Comparison of ENCODE assay signal across 1 cellular context in the genomic region with DNA sequence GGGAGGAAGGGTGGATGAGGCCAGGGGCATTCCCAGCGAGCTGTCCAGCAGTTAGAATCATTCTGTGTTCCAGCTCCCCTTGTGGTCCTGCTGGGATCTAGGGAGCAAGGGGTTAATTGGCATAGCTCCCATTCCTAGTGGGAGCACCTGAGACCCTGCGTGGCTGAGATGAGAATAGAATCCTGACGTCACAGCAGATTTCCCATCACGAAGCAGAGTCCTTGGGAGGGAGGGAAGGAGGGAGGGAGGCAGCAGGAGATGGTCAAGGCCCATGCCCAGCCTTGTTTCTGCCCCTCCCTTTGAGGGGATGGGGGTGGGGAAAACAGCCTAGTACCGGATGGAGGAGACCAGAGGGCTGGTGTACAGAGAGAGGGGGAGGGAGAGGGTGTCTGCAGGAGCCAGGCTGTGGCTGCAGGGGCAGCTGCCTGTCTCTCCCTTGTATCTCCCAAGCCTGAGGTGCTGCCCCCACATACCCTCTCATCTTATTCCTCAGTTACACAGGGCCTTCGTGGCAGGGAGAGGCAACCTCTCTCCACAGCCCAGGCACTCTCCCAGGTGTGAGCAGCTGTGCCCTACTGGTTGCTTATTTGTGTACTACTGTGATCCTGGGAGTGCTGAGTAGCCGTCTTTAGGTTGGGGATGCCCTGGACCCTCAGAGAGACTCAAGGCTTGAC.
TF ChIP-seq lines count a peak whose summit lies in the region.

No MANE protein-coding gene starts in this region.

TF ChIP-seq in HepG2, 621 proteins besides CTCF, POLR2A, EP300 and RAD21 (continued from another document and continues in another):
- TF ChIP-seq, protein P1, sequence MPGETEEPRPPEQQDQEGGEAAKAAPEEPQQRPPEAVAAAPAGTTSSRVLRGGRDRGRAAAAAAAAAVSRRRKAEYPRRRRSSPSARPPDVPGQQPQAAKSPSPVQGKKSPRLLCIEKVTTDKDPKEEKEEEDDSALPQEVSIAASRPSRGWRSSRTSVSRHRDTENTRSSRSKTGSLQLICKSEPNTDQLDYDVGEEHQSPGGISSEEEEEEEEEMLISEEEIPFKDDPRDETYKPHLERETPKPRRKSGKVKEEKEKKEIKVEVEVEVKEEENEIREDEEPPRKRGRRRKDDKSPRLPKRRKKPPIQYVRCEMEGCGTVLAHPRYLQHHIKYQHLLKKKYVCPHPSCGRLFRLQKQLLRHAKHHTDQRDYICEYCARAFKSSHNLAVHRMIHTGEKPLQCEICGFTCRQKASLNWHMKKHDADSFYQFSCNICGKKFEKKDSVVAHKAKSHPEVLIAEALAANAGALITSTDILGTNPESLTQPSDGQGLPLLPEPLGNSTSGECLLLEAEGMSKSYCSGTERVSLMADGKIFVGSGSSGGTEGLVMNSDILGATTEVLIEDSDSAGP (CRISPR knock-in tag; IDR thresholded peaks at IDR 0.05; ENCODE audit: borderline replicate concordance): peak; percentile 39; the same call in 1 of the 2 replicates
- TF ChIP-seq FOXC1 (CRISPR knock-in tag; IDR thresholded peaks at IDR 0.05; ENCODE audit: borderline replicate concordance): no peak
- TF ChIP-seq FOXO1 (CRISPR knock-in tag; IDR thresholded peaks at IDR 0.05): peak; percentile 31; the same call in 1 of the 2 replicates
- peak; percentile 28; the same call in 1 of the 2 replicates for TF ChIP-seq ZNF263 (CRISPR knock-in tag; IDR thresholded peaks at IDR 0.05)
- peak; percentile 55; the same call in 1 of the 2 replicates for TF ChIP-seq ZNF441 (CRISPR knock-in tag; IDR thresholded peaks at IDR 0.05; ENCODE audit: borderline replicate concordance)
- peak; percentile 43; the same call in 1 of the 2 replicates for TF ChIP-seq SOX5 (CRISPR knock-in tag; IDR thresholded peaks at IDR 0.05; ENCODE audit: borderline replicate concordance)
- no peak for TF ChIP-seq ZNF589 (CRISPR knock-in tag; conservative IDR thresholded peaks at IDR 0.05)
- peak; percentile 36; the same call in 1 of the 2 replicates for TF ChIP-seq ZFY (CRISPR knock-in tag; IDR thresholded peaks at IDR 0.05)
- TF ChIP-seq ZNF331 (CRISPR knock-in tag; IDR thresholded peaks at IDR 0.05): peak; percentile 61; the same call in 1 of the 2 replicates
- TF ChIP-seq KLF12 (CRISPR knock-in tag; IDR thresholded peaks at IDR 0.05; ENCODE audit: borderline replicate concordance): no peak
- TF ChIP-seq, protein P2, sequence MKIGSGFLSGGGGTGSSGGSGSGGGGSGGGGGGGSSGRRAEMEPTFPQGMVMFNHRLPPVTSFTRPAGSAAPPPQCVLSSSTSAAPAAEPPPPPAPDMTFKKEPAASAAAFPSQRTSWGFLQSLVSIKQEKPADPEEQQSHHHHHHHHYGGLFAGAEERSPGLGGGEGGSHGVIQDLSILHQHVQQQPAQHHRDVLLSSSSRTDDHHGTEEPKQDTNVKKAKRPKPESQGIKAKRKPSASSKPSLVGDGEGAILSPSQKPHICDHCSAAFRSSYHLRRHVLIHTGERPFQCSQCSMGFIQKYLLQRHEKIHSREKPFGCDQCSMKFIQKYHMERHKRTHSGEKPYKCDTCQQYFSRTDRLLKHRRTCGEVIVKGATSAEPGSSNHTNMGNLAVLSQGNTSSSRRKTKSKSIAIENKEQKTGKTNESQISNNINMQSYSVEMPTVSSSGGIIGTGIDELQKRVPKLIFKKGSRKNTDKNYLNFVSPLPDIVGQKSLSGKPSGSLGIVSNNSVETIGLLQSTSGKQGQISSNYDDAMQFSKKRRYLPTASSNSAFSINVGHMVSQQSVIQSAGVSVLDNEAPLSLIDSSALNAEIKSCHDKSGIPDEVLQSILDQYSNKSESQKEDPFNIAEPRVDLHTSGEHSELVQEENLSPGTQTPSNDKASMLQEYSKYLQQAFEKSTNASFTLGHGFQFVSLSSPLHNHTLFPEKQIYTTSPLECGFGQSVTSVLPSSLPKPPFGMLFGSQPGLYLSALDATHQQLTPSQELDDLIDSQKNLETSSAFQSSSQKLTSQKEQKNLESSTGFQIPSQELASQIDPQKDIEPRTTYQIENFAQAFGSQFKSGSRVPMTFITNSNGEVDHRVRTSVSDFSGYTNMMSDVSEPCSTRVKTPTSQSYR (CRISPR knock-in tag; IDR thresholded peaks at IDR 0.05; ENCODE audit: borderline replicate concordance): peak; percentile 97
- no peak for TF ChIP-seq ZNF878 (CRISPR knock-in tag; IDR thresholded peaks at IDR 0.05)
- TF ChIP-seq MBNL3 (CRISPR knock-in tag; conservative IDR thresholded peaks at IDR 0.05): no peak
- TF ChIP-seq PATZ1 (CRISPR knock-in tag; IDR thresholded peaks at IDR 0.05): peak; percentile 81
- TF ChIP-seq JUND (CRISPR knock-in tag; IDR thresholded peaks at IDR 0.05): 0 out of 2 replicates have a peak, but pooled peaks have one; percentile 21
- TF ChIP-seq ERF (CRISPR knock-in tag; IDR thresholded peaks at IDR 0.05): 0 out of 2 replicates have a peak, but pooled peaks have one; percentile 29
- peak; percentile 67; the same call in 1 of the 2 replicates for TF ChIP-seq TARDBP (CRISPR knock-in tag; IDR thresholded peaks at IDR 0.05)
- no peak for TF ChIP-seq ZBTB49 (CRISPR knock-in tag; IDR thresholded peaks at IDR 0.05; ENCODE audit: borderline replicate concordance)
- no peak for TF ChIP-seq ZFP1 (CRISPR knock-in tag; IDR thresholded peaks at IDR 0.05)
- 0 out of 2 replicates have a peak, but pooled peaks have one; percentile 35 for TF ChIP-seq ELF3 (CRISPR knock-in tag; IDR thresholded peaks at IDR 0.05)
- TF ChIP-seq MIER3 (CRISPR knock-in tag; IDR thresholded peaks at IDR 0.05; ENCODE audit: borderline replicate concordance): 0 out of 2 replicates have a peak, but pooled peaks have one; percentile 22
- no peak for TF ChIP-seq REXO4 (CRISPR knock-in tag; IDR thresholded peaks at IDR 0.05; ENCODE audit: borderline replicate concordance)
- TF ChIP-seq CCDC6 (CRISPR knock-in tag; IDR thresholded peaks at IDR 0.05): no peak
- peak; percentile 66; the same call in 1 of the 2 replicates for TF ChIP-seq ZNF792 (CRISPR knock-in tag; IDR thresholded peaks at IDR 0.05)
- 0 out of 2 replicates have a peak, but pooled peaks have one; percentile 30 for TF ChIP-seq SSRP1 (CRISPR knock-in tag; IDR thresholded peaks at IDR 0.05)
- TF ChIP-seq CBX5 (CRISPR knock-in tag; IDR thresholded peaks at IDR 0.05; ENCODE audit: borderline replicate concordance): 0 out of 2 replicates have a peak, but pooled peaks have one; percentile 25
- peak; percentile 76; the same call in 1 of the 2 replicates for TF ChIP-seq ZNF788 (CRISPR knock-in tag; IDR thresholded peaks at IDR 0.05; ENCODE audit: borderline replicate concordance)
- TF ChIP-seq ZNF225 (CRISPR knock-in tag; IDR thresholded peaks at IDR 0.05): 0 out of 2 replicates have a peak, but pooled peaks have one; percentile 1
- TF ChIP-seq ZNF12 (CRISPR knock-in tag; IDR thresholded peaks at IDR 0.05): no peak
- TF ChIP-seq NRL (CRISPR knock-in tag; IDR thresholded peaks at IDR 0.05; ENCODE audit: borderline replicate concordance): no peak
- TF ChIP-seq ZNF317 (CRISPR knock-in tag; IDR thresholded peaks at IDR 0.05): no peak
- TF ChIP-seq, protein P3, sequence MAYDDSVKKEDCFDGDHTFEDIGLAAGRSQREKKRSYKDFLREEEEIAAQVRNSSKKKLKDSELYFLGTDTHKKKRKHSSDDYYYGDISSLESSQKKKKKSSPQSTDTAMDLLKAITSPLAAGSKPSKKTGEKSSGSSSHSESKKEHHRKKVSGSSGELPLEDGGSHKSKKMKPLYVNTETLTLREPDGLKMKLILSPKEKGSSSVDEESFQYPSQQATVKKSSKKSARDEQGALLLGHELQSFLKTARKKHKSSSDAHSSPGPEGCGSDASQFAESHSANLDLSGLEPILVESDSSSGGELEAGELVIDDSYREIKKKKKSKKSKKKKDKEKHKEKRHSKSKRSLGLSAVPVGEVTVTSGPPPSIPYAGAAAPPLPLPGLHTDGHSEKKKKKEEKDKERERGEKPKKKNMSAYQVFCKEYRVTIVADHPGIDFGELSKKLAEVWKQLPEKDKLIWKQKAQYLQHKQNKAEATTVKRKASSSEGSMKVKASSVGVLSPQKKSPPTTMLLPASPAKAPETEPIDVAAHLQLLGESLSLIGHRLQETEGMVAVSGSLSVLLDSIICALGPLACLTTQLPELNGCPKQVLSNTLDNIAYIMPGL (CRISPR knock-in tag; IDR thresholded peaks at IDR 0.05; ENCODE audit: borderline replicate concordance in 1 of 2, low read depth in 1 of 2): no peak
- TF ChIP-seq NFIC (IDR thresholded peaks at IDR 0.05; ENCODE audit: low read length): no peak
- no peak for TF ChIP-seq ATF7 (IDR thresholded peaks at IDR 0.05)
- TF ChIP-seq ATF7 (CRISPR knock-in tag; IDR thresholded peaks at IDR 0.05): 0 out of 2 replicates have a peak, but pooled peaks have one; percentile 22
- peak; percentile 42; the same call in 1 of the 2 replicates for TF ChIP-seq CHD4 (IDR thresholded peaks at IDR 0.05; ENCODE audit: borderline replicate concordance, low read length)
- TF ChIP-seq ZSCAN5A (CRISPR knock-in tag; IDR thresholded peaks at IDR 0.05; ENCODE audit: borderline replicate concordance): no peak
- TF ChIP-seq ZKSCAN5 (CRISPR knock-in tag; IDR thresholded peaks at IDR 0.05): no peak
- TF ChIP-seq RARG (CRISPR knock-in tag; IDR thresholded peaks at IDR 0.05; ENCODE audit: low read depth): no peak
- TF ChIP-seq MYNN (CRISPR knock-in tag; IDR thresholded peaks at IDR 0.05; ENCODE audit: low read depth): no peak
- TF ChIP-seq CREB1 (IDR thresholded peaks at IDR 0.05): peak; percentile 91
- no peak for TF ChIP-seq CREB1 (CRISPR knock-in tag; IDR thresholded peaks at IDR 0.05)
- no peak; the same call in 1 of the 2 replicates for TF ChIP-seq BRD4 (CRISPR knock-in tag; IDR thresholded peaks at IDR 0.05)
- TF ChIP-seq ZBTB7A (CRISPR knock-in tag; IDR thresholded peaks at IDR 0.05): peak; percentile 45; the same call in 1 of the 2 replicates
- no peak for TF ChIP-seq NR2F6 (IDR thresholded peaks at IDR 0.05)
- TF ChIP-seq NR2F6 (CRISPR knock-in tag; IDR thresholded peaks at IDR 0.05): 0 out of 2 replicates have a peak, but pooled peaks have one; percentile 12
- no peak for TF ChIP-seq SCMH1 (CRISPR knock-in tag; IDR thresholded peaks at IDR 0.05; ENCODE audit: borderline replicate concordance)
- peak; percentile 86 for TF ChIP-seq ETV5 (CRISPR knock-in tag; IDR thresholded peaks at IDR 0.05; ENCODE audit: borderline replicate concordance)
- TF ChIP-seq, protein P4, sequence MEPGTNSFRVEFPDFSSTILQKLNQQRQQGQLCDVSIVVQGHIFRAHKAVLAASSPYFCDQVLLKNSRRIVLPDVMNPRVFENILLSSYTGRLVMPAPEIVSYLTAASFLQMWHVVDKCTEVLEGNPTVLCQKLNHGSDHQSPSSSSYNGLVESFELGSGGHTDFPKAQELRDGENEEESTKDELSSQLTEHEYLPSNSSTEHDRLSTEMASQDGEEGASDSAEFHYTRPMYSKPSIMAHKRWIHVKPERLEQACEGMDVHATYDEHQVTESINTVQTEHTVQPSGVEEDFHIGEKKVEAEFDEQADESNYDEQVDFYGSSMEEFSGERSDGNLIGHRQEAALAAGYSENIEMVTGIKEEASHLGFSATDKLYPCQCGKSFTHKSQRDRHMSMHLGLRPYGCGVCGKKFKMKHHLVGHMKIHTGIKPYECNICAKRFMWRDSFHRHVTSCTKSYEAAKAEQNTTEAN (CRISPR knock-in tag; conservative IDR thresholded peaks at IDR 0.05): no peak
- TF ChIP-seq FOXK1 (CRISPR knock-in tag; IDR thresholded peaks at IDR 0.05; ENCODE audit: borderline replicate concordance, low read depth): 0 out of 2 replicates have a peak, but pooled peaks have one; percentile 25
- TF ChIP-seq YEATS4 (CRISPR knock-in tag; IDR thresholded peaks at IDR 0.05; ENCODE audit: borderline replicate concordance): no peak
- 0 out of 2 replicates have a peak, but pooled peaks have one; percentile 27 for TF ChIP-seq ZNF761 (CRISPR knock-in tag; conservative IDR thresholded peaks at IDR 0.05)
- 0 out of 2 replicates have a peak, but pooled peaks have one; percentile 13 for TF ChIP-seq HMG20B (CRISPR knock-in tag; conservative IDR thresholded peaks at IDR 0.05)
- TF ChIP-seq ATAD3A (CRISPR knock-in tag; IDR thresholded peaks at IDR 0.05): no peak
- no peak for TF ChIP-seq ZFP37 (CRISPR knock-in tag; IDR thresholded peaks at IDR 0.05; ENCODE audit: borderline replicate concordance)
- TF ChIP-seq GATAD2A (CRISPR knock-in tag; IDR thresholded peaks at IDR 0.05): peak; percentile 58; the same call in 1 of the 2 replicates
- TF ChIP-seq JUN (CRISPR knock-in tag; IDR thresholded peaks at IDR 0.05): 0 out of 2 replicates have a peak, but pooled peaks have one; percentile 16
